14 cellular contexts compared by ENCODE assay signal in the genomic region with DNA sequence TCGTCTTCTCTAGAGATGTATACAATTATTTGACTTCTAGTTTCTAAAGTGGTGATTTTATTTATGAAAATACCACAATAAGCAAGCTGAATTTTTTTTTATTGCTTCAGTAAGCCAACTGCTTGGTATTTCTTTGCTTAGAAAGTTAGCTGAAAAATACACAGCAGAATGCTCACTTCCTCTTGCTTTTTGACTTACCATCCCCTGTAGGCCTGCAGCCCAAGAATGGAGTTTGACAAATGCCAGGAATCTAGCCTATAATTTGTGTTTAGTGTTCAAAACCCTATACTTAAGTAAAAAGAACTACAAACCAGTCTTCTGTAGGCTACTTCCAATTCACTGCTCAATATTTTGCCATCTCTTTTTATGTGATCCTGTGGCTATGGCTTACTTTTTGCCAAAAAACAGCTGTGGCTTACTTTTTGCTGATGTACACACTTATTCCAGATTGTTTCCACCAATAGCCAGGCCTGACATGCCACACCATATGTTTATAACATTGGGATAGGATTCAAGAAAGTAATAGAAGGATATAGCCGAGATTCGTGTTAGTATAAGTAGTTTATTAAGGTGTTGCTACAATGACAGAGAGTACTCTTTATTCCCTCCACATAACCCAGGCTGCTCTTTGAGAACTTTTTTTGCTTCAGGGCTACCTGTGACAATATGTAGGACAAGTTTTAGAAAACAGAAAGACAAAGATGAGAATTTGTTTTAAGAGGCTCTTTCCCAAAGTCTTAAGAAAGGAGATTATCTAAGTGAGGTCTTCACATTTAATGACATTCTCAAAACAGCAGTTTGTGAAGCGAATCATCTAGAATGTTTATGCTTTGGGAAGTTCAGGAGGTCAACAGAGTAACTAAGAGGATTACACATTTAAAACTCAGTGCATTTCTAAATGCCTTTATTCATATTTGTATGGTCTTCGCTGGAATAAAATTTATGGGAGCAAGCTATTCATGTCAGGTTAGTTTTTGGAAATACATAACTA.
DNase-seq lines count a peak whose midpoint lies in the region; ATAC-seq and TF ChIP-seq lines count a peak whose summit lies in the region.
"Had no signal": no experiment of that assay in that cellular context is flagged by ENCODE, and none has a peak within 500 bp of the region (broad histone marks: within the 10 kb centered on the region; RNA-seq: fewer than 3 reads in every experiment).

No MANE protein-coding gene starts in this region.

- no peak for TF ChIP-seq EP300 in SK-N-SH (IDR thresholded peaks at IDR 0.05; ENCODE audit: borderline replicate concordance in 1 of 2, low read depth in 1 of 2, low read length in 1 of 2)

- TF ChIP-seq RAD21 in SK-N-SH (IDR thresholded peaks at IDR 0.05; ENCODE audit: low read length), result no peak

- TF ChIP-seq CTCF in SK-N-SH (IDR thresholded peaks at IDR 0.05), result no peak
- TF ChIP-seq CTCF in fibroblast of the aortic adventitia (IDR thresholded peaks at IDR 0.05; ENCODE audit: insufficient read depth, low read length), result no peak

- POLR2A ChIA-PET in SK-N-SH (lab: Yijun Ruan, JAX), result no interaction called here

- peak; percentile 36 for DNase-seq in A172 (ENCODE audit: low spot score)
- peak; percentile 50 for DNase-seq in GM04503 (ENCODE audit: low read depth)
- no peak for DNase-seq in SK-N-SH
- peak; percentile 30 for DNase-seq in fibroblast of the aortic adventitia (ENCODE audit: low read depth)
- DNase-seq in NCI-H524 (lab: John Stamatoyannopoulos, UW), result no peak
- no peak for DNase-seq in ACHN
- DNase-seq: activated CD8-positive, alpha-beta T cell treated with anti-CD3 and anti-CD28 coated beads, Interleukin-2, amount 10 ng/mL, durations not matched to agents 7 days and 5 days; amniotic stem cell; NCI-H187 treated with DMSO at 0.1 percent for 48 hours; NCI-H526 treated with DMSO at 0.1 percent for 48 hours; psoas muscle had no signal

- no peaks in the 10 kb centered on the region for H3K9me2 ChIP-seq in SK-N-SH

- H3K9ac ChIP-seq in SK-N-SH, result peak overlapping the region; percentile 37; the same call in 1 of the 2 replicates

- in situ Hi-C loops in ACHN (cut with HindIII; ENCODE audit: low pct_ligation_motif_present, low pct_unique_long_range_greater_than_20kb, low sequenced_read_pairs), result no loop called here

- H2AFZ ChIP-seq in SK-N-SH (ENCODE audit: low read depth), result 0 out of 2 replicates have a peak overlapping the region, but pooled peaks have one; percentile 16

- peaks cover 0 to 12% of the 10 kb centered on the region in 2 experiments; a peak in 3 of 4 replicates for H3K4me1 ChIP-seq in SK-N-SH (ENCODE audit: control insufficient read depth in 1 of 2, insufficient read depth in 2 of 2, low read depth in 1 of 2, low read length in 1 of 2)
- H3K4me1 ChIP-seq: psoas muscle had no signal

- 79% methylated on average over 5 of the region's 5 CpGs for WGBS in SK-N-SH (ENCODE audit: low lambda C conversion rate)

- no peak for ATAC-seq in GM18520 (IDR thresholded peaks at IDR 0.05; ENCODE audit: unreplicated experiment)
- ATAC-seq in GM18519 (IDR thresholded peaks at IDR 0.05; ENCODE audit: low FRiP score, unreplicated experiment), result no peak
- ATAC-seq: activated CD8-positive, alpha-beta T cell treated with anti-CD3 and anti-CD28 coated beads, Interleukin-2, amount 10 ng/mL, durations not matched to agents 7 days and 5 days; psoas muscle had no signal

- H3K4me3 ChIP-seq in SK-N-SH (ENCODE audit: low read depth in 2 of 2, low read length in 1 of 2) (0 out of 4 replicates have a peak overlapping the region, but pooled peaks of 1 of the 2 experiments have one; percentile 2), fibroblast of the aortic adventitia (ENCODE audit: low read depth, low read length) (no peak overlapping the region)
- H3K4me3 ChIP-seq: psoas muscle had no signal

- no peaks in the 10 kb centered on the region for H3K79me2 ChIP-seq in SK-N-SH (ENCODE audit: insufficient read depth)

- peak overlapping the region; percentile 62 for H3K4me2 ChIP-seq in SK-N-SH

- peaks cover 0 to 23% of the 10 kb centered on the region in 2 experiments for H3K36me3 ChIP-seq in SK-N-SH (replicated peaks in 1 of 2; ENCODE audit: control insufficient read depth in 1 of 2, insufficient read depth in 2 of 2, low read length in 1 of 2)

- CTCF ChIA-PET in SK-N-SH (lab: Yijun Ruan, JAX), result interaction anchor here (0.6 to 1.3 kb wide), 4 partner anchors 10 to 253 kb away, joined by 3 to 4 read pairs (median 3); no protein-coding TSS in a partner anchor

- peak overlapping the region; percentile 47 to 79; a peak in 3 of 4 replicates for H3K27ac ChIP-seq in SK-N-SH (ENCODE audit: low read depth in 2 of 2, low read length in 1 of 2)
- H3K27ac ChIP-seq: psoas muscle, VCaP had no signal

- H4K20me1 ChIP-seq in SK-N-SH (ENCODE audit: insufficient read depth), result no peaks in the 10 kb centered on the region

- H3F3A ChIP-seq in SK-N-SH (replicated peaks; ENCODE audit: insufficient read depth), result peaks cover 11% of the 10 kb centered on the region

- H3K9me3 ChIP-seq in SK-N-SH, result no peaks in the 10 kb centered on the region
- H3K9me3 ChIP-seq: psoas muscle had no signal

- H3K27me3 ChIP-seq in SK-N-SH (ENCODE audit: insufficient read depth), result no peaks in the 10 kb centered on the region

TF ChIP-seq in SK-N-SH, 30 proteins besides CTCF, POLR2A, EP300 and RAD21:
- no peak for TF ChIP-seq CHD2 (IDR thresholded peaks at IDR 0.05; ENCODE audit: low read length, partially characterized antibody)
- TF ChIP-seq RXRA (IDR thresholded peaks at IDR 0.05; ENCODE audit: borderline replicate concordance, low read depth), result peak; percentile 86
- TF ChIP-seq, protein P1, sequence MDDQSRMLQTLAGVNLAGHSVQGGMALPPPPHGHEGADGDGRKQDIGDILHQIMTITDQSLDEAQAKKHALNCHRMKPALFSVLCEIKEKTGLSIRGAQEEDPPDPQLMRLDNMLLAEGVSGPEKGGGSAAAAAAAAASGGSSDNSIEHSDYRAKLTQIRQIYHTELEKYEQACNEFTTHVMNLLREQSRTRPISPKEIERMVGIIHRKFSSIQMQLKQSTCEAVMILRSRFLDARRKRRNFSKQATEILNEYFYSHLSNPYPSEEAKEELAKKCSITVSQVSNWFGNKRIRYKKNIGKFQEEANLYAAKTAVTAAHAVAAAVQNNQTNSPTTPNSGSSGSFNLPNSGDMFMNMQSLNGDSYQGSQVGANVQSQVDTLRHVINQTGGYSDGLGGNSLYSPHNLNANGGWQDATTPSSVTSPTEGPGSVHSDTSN (IDR thresholded peaks at IDR 0.05), result no peak; the same call in 1 of the 2 replicates
- no peak for TF ChIP-seq YY1 (IDR thresholded peaks at IDR 0.05; ENCODE audit: low read depth)
- TF ChIP-seq GABPA (IDR thresholded peaks at IDR 0.05; ENCODE audit: low read depth), result no peak
- peak; percentile 53 for TF ChIP-seq JUND (IDR thresholded peaks at IDR 0.05)
- TF ChIP-seq FOSL2 (IDR thresholded peaks at IDR 0.05; ENCODE audit: borderline replicate concordance, low read depth), result peak; percentile 31; the same call in 1 of the 2 replicates
- peak; percentile 29; the same call in 1 of the 2 replicates for TF ChIP-seq TCF12 (IDR thresholded peaks at IDR 0.05)
TF ChIP-seq in SK-N-SH: peak in this region for 4.

Comparison
In these comparisons a context has a peak if more than half of its experiments do, and no peak if none do; other contexts are left out.
1. DNase-seq: peak in A172 (single experiment), GM04503 (single experiment) and fibroblast of the aortic adventitia (single experiment); none in SK-N-SH (single experiment), NCI-H524 (0 of 2) and ACHN (single experiment).